In genomic region chr11:6703247-6704063, GRCh38 we compare ENCODE assay signal across 8 cellular contexts. TPM values are rescaled to one million over a fixed set of nuclear protein-coding genes. Genes with fewer than 3 reads are reported as not detected.
DNase-seq lines count a peak whose midpoint lies in the region; ATAC-seq and TF ChIP-seq lines count a peak whose summit lies in the region.

No MANE protein-coding gene starts in this region.

- no peak overlapping the region for H3K4me3 ChIP-seq in BLaER1 treated with 17β-estradiol and CSF1 and Interleukin-3, amounts not matched to agents 10 nM and 100 nM

- intact Hi-C loops in activated naive CD4-positive, alpha-beta T cell treated with anti-CD3 and anti-CD28 coated beads for 36 hours (cut with micrococcal nuclease) = loop anchor here (1.0 to 2.0 kb wide), 2 partner anchors 35 to 54 kb away; no protein-coding TSS in a partner anchor
- intact Hi-C loops in head of caudate nucleus (cut with DNase I) = no loop called here

- H3K27me3 ChIP-seq in BLaER1 treated with 17β-estradiol and CSF1 and Interleukin-3, amounts not matched to agents 10 nM and 100 nM = no peaks in the 10 kb centered on the region

- H3K4me1 ChIP-seq in BLaER1 treated with 17β-estradiol and CSF1 and Interleukin-3, amounts not matched to agents 10 nM and 100 nM = peaks cover 6 to 40% (median 28%) of the 10 kb centered on the region in 10 experiments; a peak in 17 of 20 replicates

- in situ Hi-C loops in GM13976 (cut with MboI; ENCODE audit: low sequenced_read_pairs, unreplicated experiment) = no loop called here

- no peaks in the 10 kb centered on the region for H3K9me3 Mint-ChIP-seq in activated naive CD4-positive, alpha-beta T cell treated with anti-CD3 and anti-CD28 coated beads for 36 hours

- H3K9me3 ChIP-seq in BLaER1 treated with 17β-estradiol and CSF1 and Interleukin-3, amounts not matched to agents 10 nM and 100 nM (replicated peaks in 1 of 11) = no peaks in the 10 kb centered on the region

- H3K9ac ChIP-seq in BLaER1 treated with 17β-estradiol and CSF1 and Interleukin-3, amounts not matched to agents 10 nM and 100 nM = peak overlapping the region in 3 of 11 experiments; percentile 16 to 36 (median 31); a peak in 3 of 22 replicates

- H4K20me1 ChIP-seq in BLaER1 treated with 17β-estradiol and CSF1 and Interleukin-3, amounts not matched to agents 10 nM and 100 nM = no peaks in the 10 kb centered on the region

- H3K27ac Mint-ChIP-seq in activated naive CD4-positive, alpha-beta T cell treated with anti-CD3 and anti-CD28 coated beads for 36 hours = no peak overlapping the region

- no peaks in the 10 kb centered on the region for H3K36me3 ChIP-seq in BLaER1 treated with 17β-estradiol and CSF1 and Interleukin-3, amounts not matched to agents 10 nM and 100 nM

- peak overlapping the region in 9 of 11 experiments; percentile 14 to 69 (median 48); a peak in 17 of 22 replicates for H3K27ac ChIP-seq in BLaER1 treated with 17β-estradiol and CSF1 and Interleukin-3, amounts not matched to agents 10 nM and 100 nM

- no peaks in the 10 kb centered on the region for H3K27me3 Mint-ChIP-seq in activated naive CD4-positive, alpha-beta T cell treated with anti-CD3 and anti-CD28 coated beads for 36 hours (ENCODE audit: low read depth)

- H3K4me3 Mint-ChIP-seq in activated naive CD4-positive, alpha-beta T cell treated with anti-CD3 and anti-CD28 coated beads for 36 hours = no peak overlapping the region

- no peaks in the 10 kb centered on the region for H3K36me3 Mint-ChIP-seq in activated naive CD4-positive, alpha-beta T cell treated with anti-CD3 and anti-CD28 coated beads for 36 hours (ENCODE audit: low read depth)

- peak overlapping the region in 9 of 11 experiments; percentile 28 to 68 (median 56); a peak in 19 of 22 replicates for H3K4me2 ChIP-seq in BLaER1 treated with 17β-estradiol and CSF1 and Interleukin-3, amounts not matched to agents 10 nM and 100 nM

- CTCF ChIA-PET in activated naive CD4-positive, alpha-beta T cell treated with anti-CD3 and anti-CD28 coated beads for 36 hours (lab: Charles Lee) = interaction anchor here (0.6 to 8.8 kb wide), 6 partner anchors 20 to 988 kb away, joined by 3 to 98 read pairs (median 4); partner anchors contain the start of gene MRPL17

- peaks cover 13% of the 10 kb centered on the region for H3K4me1 Mint-ChIP-seq in activated naive CD4-positive, alpha-beta T cell treated with anti-CD3 and anti-CD28 coated beads for 36 hours (ENCODE audit: low read depth)

- TF ChIP-seq CTCF in GM13976 (IDR thresholded peaks at IDR 0.05; ENCODE audit: borderline replicate concordance, control extremely low read depth, extremely low read depth, insufficient read depth, missing control alignments) = no peak

- peak; percentile 52 for ATAC-seq in GM18907 (IDR thresholded peaks at IDR 0.05; ENCODE audit: unreplicated experiment)

- DNase-seq in NCI-H345 (lab: John Stamatoyannopoulos, UW) (peak; percentile 64), head of caudate nucleus (peak in 41 of 42 donors; percentile 6 to 85 (median 61)), pons (ENCODE audit: low spot score) (peak; percentile 92), NCI-H510A treated with DMSO at 0.1 percent for 48 hours (lab: John Stamatoyannopoulos, UW) (no peak), GM13976 (ENCODE audit: low spot score) (no peak)
- peak; percentile 68 for DNase-seq in activated naive CD4-positive, alpha-beta T cell treated with anti-CD3 and anti-CD28 coated beads for 36 hours

RNA-seq across cellular contexts. Expression of gene MRPL17, which starts 20.3 kb away (rescaled TPM):
- 100 to 1,000 TPM in 1 of 2 experiments, 10 to 100 TPM in 1; 99.7 to 102 TPM for total RNA-seq in activated naive CD4-positive, alpha-beta T cell treated with anti-CD3 and anti-CD28 coated beads for 36 hours

RNA-seq across cellular contexts. Expression of gene DCHS1, which starts 47.8 kb away (rescaled TPM):
- total RNA-seq in activated naive CD4-positive, alpha-beta T cell treated with anti-CD3 and anti-CD28 coated beads for 36 hours = under 1 TPM; 0.79 to 0.88 TPM

Comparison
In these comparisons a context has a peak if more than half of its experiments do, and no peak if none do; other contexts are left out.
1. DNase-seq: peak in NCI-H345 (single experiment), activated naive CD4-positive, alpha-beta T cell treated with anti-CD3 and anti-CD28 coated beads for 36 hours (single experiment), head of caudate nucleus (41 of 42) and pons (single experiment); none in NCI-H510A treated with DMSO at 0.1 percent for 48 hours (single experiment) and GM13976 (single experiment).